In the genomic region with DNA sequence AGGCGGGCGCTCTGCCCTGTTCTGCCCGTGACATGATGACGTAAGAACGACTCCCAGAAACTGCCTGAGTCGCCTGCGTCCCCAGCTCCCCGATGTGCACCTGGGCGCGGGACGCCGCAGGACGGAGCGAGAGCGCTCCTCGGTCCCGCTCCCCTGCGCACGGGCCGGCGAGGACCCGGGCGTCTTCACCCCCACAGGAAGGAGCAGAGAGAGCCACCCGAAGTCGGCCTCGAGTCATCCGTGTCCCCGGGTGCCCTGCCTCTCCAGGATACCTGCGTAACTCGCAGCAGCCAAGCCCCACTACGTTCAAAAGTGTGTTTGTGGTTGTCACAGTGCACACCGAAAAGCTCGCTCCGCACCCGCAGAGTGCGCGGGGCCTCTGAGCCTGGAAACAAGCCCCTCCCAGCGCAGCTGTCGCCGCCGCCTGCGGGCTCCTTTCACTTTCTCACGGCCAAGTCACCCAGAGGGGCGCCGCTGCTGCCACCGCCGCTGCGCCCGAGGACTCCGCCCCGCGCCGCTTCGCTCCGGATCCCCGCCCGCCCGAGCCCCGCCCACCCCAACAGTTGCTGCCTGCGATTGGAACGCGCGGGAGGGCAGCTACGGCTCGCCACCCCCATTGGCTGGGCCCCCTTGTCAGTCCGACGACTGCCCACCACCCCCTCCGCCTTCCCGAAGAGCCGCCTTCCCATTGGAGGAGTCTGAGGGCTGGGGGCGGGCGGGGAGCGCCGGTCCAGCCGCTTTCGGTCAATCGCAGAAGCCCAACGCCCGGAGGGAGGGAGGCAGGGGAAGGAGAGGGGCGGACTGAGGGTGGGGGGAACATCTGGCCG, we compare ENCODE assay signal across 8 cellular contexts. TPM values are rescaled to one million over a fixed set of nuclear protein-coding genes. Genes with fewer than 3 reads are reported as not detected.
DNase-seq lines count a peak whose midpoint lies in the region; ATAC-seq and TF ChIP-seq lines count a peak whose summit lies in the region.

No MANE protein-coding gene starts in this region.

- intact Hi-C loops in activated T-helper 2 cell treated with anti-CD3 and anti-CD28 coated beads, Interferon-gamma antibody, Interleukin-2, Interleukin-4, amounts not matched to agents 10 μg/mL and 5 μg/mL and 100 μg/mL, durations not matched to agents 14 hours and 24 hours and 36 hours (cut with micrococcal nuclease), result loop anchor here (1.0 to 10.0 kb wide), 9 partner anchors 198 to 814 kb away; partner anchors contain the start of genes ADSS2, AKT3, CEP170 and HNRNPU
- intact Hi-C loops in natural killer cell (cut with micrococcal nuclease), result loop anchor here (1.0 to 10.0 kb wide), 6 partner anchors 27 to 793 kb away; partner anchors contain the start of gene CEP170

- peak; percentile 80 to 94 (median 85) for ATAC-seq in natural killer cell

- H3K4me3 ChIP-seq in LNCaP clone FGC (ENCODE audit: low read depth, low read length), result peak overlapping the region; percentile 77

- peak overlapping the region; percentile 95 for H3K4me3 Mint-ChIP-seq in activated T-helper 2 cell treated with anti-CD3 and anti-CD28 coated beads, Interferon-gamma antibody, Interleukin-2, Interleukin-4, amounts not matched to agents 10 μg/mL and 5 μg/mL and 100 μg/mL, durations not matched to agents 14 hours and 24 hours and 36 hours (ENCODE audit: low read depth)
- peak overlapping the region; percentile 97 for H3K4me3 Mint-ChIP-seq in natural killer cell

- peak overlapping the region; percentile 91 for H3K27ac Mint-ChIP-seq in activated T-helper 2 cell treated with anti-CD3 and anti-CD28 coated beads, Interferon-gamma antibody, Interleukin-2, Interleukin-4, amounts not matched to agents 10 μg/mL and 5 μg/mL and 100 μg/mL, durations not matched to agents 14 hours and 24 hours and 36 hours
- peak overlapping the region; percentile 94 to 97 for H3K27ac Mint-ChIP-seq in natural killer cell

- DNase-seq in EL, result peak; percentile 99
- DNase-seq in H4 (ENCODE audit: low spot score), result peak; percentile 98
- DNase-seq in LNCaP clone FGC (ENCODE audit: low read depth), result peak; percentile 95
- DNase-seq in RPMI8226, result peak; percentile 99
- DNase-seq in activated T-helper 2 cell treated with anti-CD3 and anti-CD28 coated beads, Interferon-gamma antibody, Interleukin-2, Interleukin-4, amounts not matched to agents 10 μg/mL and 5 μg/mL and 100 μg/mL, durations not matched to agents 14 hours and 24 hours and 36 hours (ENCODE audit: low spot score), result peak; percentile 94
- peak; percentile 98 for DNase-seq in fibroblast of peridontal ligament (ENCODE audit: extremely low read depth)
- DNase-seq in natural killer cell, result peak; percentile 90
- DNase-seq in stimulated activated naive CD4-positive, alpha-beta T cell (lab: John Stamatoyannopoulos, UW), result peak; percentile 92 to 99 (median 98)

- peaks cover 52% of the 10 kb centered on the region for H3K27me3 Mint-ChIP-seq in activated T-helper 2 cell treated with anti-CD3 and anti-CD28 coated beads, Interferon-gamma antibody, Interleukin-2, Interleukin-4, amounts not matched to agents 10 μg/mL and 5 μg/mL and 100 μg/mL, durations not matched to agents 14 hours and 24 hours and 36 hours (ENCODE audit: low read depth)
- H3K27me3 Mint-ChIP-seq in natural killer cell (ENCODE audit: low read depth in 2 of 2), result peaks cover 4 to 30% of the 10 kb centered on the region in 2 donors

- no peaks in the 10 kb centered on the region for H3K36me3 Mint-ChIP-seq in activated T-helper 2 cell treated with anti-CD3 and anti-CD28 coated beads, Interferon-gamma antibody, Interleukin-2, Interleukin-4, amounts not matched to agents 10 μg/mL and 5 μg/mL and 100 μg/mL, durations not matched to agents 14 hours and 24 hours and 36 hours (ENCODE audit: low read depth)
- no peaks in the 10 kb centered on the region for H3K36me3 Mint-ChIP-seq in natural killer cell

- peaks cover 25% of the 10 kb centered on the region for H3K4me1 Mint-ChIP-seq in activated T-helper 2 cell treated with anti-CD3 and anti-CD28 coated beads, Interferon-gamma antibody, Interleukin-2, Interleukin-4, amounts not matched to agents 10 μg/mL and 5 μg/mL and 100 μg/mL, durations not matched to agents 14 hours and 24 hours and 36 hours (ENCODE audit: low read depth)
- peaks cover 25 to 35% of the 10 kb centered on the region in 2 donors for H3K4me1 Mint-ChIP-seq in natural killer cell

- TF ChIP-seq CTCF in LNCaP clone FGC (IDR thresholded peaks at IDR 0.05; ENCODE audit: control insufficient read depth, extremely low read depth, insufficient read depth), result no peak
- TF ChIP-seq CTCF in natural killer cell (IDR thresholded peaks at IDR 0.05), result no peak

- H3K9me3 Mint-ChIP-seq in activated T-helper 2 cell treated with anti-CD3 and anti-CD28 coated beads, Interferon-gamma antibody, Interleukin-2, Interleukin-4, amounts not matched to agents 10 μg/mL and 5 μg/mL and 100 μg/mL, durations not matched to agents 14 hours and 24 hours and 36 hours, result no peaks in the 10 kb centered on the region
- H3K9me3 Mint-ChIP-seq in natural killer cell, result no peaks in the 10 kb centered on the region

RNA-seq across cellular contexts. Expression of gene ZBTB18, which starts 3.1 kb away (rescaled TPM):
- total RNA-seq in H4 (2014; rRNA removed; shearing (Covaris generic)), result 6.2 and 9.3 TPM in 2 replicates
- total RNA-seq in activated T-helper 2 cell treated with anti-CD3 and anti-CD28 coated beads, Interferon-gamma antibody, Interleukin-2, Interleukin-4, amounts not matched to agents 10 μg/mL and 5 μg/mL and 100 μg/mL, durations not matched to agents 14 hours and 24 hours and 36 hours, result 4.3 and 4.4 TPM in 2 replicates
- 10 to 100 TPM; 12.6 to 18.2 (median 14.0) TPM for total RNA-seq in natural killer cell

Comparison
In these comparisons a context has a peak if more than half of its experiments do, and no peak if none do; other contexts are left out.
1. Peak in every context shown above with its lines: DNase-seq, ATAC-seq and H3K4me3 ChIP-seq.